ENCODE assay signal across 14 cellular contexts in genomic region chr10:101834341-101834740, GRCh38. TPM values are rescaled to one million over a fixed set of nuclear protein-coding genes. Genes with fewer than 3 reads are reported as not detected.
A peak's percentile ranks its signal among the peaks of the same experiment; 100 is the strongest.
DNase-seq lines count a peak whose midpoint lies in the region; ATAC-seq and TF ChIP-seq lines count a peak whose summit lies in the region.
"Had no signal": no experiment of that assay in that cellular context is flagged by ENCODE, and none has a peak within 500 bp of the region (broad histone marks: within the 10 kb centered on the region; RNA-seq: fewer than 3 reads in every experiment).

No MANE protein-coding gene starts in this region.

- POLR2A ChIA-PET in CD8-positive, alpha-beta T cell (lab: Charles Lee): interaction anchor here (8.1 kb wide), 1 partner anchor 15 kb away, joined by 64 read pairs; the partner anchor contains the start of gene OGA
- POLR2A ChIA-PET in HEK293 (lab: Yijun Ruan, JAX): no interaction called here
- POLR2A ChIA-PET in T-cell (lab: Charles Lee): no interaction called here

- no peak for ATAC-seq in CD8-positive, alpha-beta T cell
- ATAC-seq in T-cell (replicated peaks in 1 of 4): no peak
- no peak for ATAC-seq in left lung
- ATAC-seq in HG03039 (IDR thresholded peaks at IDR 0.05; ENCODE audit: unreplicated experiment): no peak
- ATAC-seq: activated naive CD4-positive, alpha-beta T cell treated with anti-CD3 and anti-CD28 coated beads, Interleukin-2, amount 50 U/mL, for 72 hours; mucosa of descending colon had no signal

- H3K36me3 ChIP-seq in CD8-positive, alpha-beta T cell (ENCODE audit: insufficient read depth, low read length): no peaks in the 10 kb centered on the region
- H3K36me3 ChIP-seq in HEK293 (ENCODE audit: control insufficient read depth in 2 of 2, insufficient read depth in 1 of 2, low read length in 2 of 2): no peaks in the 10 kb centered on the region
- no peaks in the 10 kb centered on the region for H3K36me3 ChIP-seq in left lung

- H3K4me1 Mint-ChIP-seq in CD8-positive, alpha-beta T cell (ENCODE audit: low read depth): peaks cover 56% of the 10 kb centered on the region
- H3K4me1 Mint-ChIP-seq in T-cell: peaks cover 61 to 68% (median 67%) of the 10 kb centered on the region in 3 donors

- no peak for DNase-seq in CD8-positive, alpha-beta T cell
- DNase-seq in T-cell: peak in 3 of 34 experiments; percentile 16 to 34 (median 29)
- DNase-seq in left lung: peak; percentile 76 to 90
- DNase-seq in NCI-H2029 (lab: John Stamatoyannopoulos, UW): no peak
- DNase-seq in stimulated activated naive CD4-positive, alpha-beta T cell treated with Interleukin-2 at 50 U/mL for 16 hours (lab: John Stamatoyannopoulos, UW): no peak
- DNase-seq: DMS 273 treated with DMSO at 0.1 percent for 48 hours, GOT3 had no signal

- no peaks in the 10 kb centered on the region for H3K9me3 Mint-ChIP-seq in CD8-positive, alpha-beta T cell
- H3K9me3 Mint-ChIP-seq in T-cell: no peaks in the 10 kb centered on the region
- H3K9me3 Mint-ChIP-seq: activated naive CD4-positive, alpha-beta T cell treated with anti-CD3 and anti-CD28 coated beads, Interleukin-2, amount 50 U/mL, for 72 hours had no signal

- H3K27me3 Mint-ChIP-seq in CD8-positive, alpha-beta T cell (ENCODE audit: low read depth): no peaks in the 10 kb centered on the region
- H3K27me3 Mint-ChIP-seq in T-cell: no peaks in the 10 kb centered on the region

- H3K36me3 Mint-ChIP-seq in CD8-positive, alpha-beta T cell: no peaks in the 10 kb centered on the region
- H3K36me3 Mint-ChIP-seq in T-cell: no peaks in the 10 kb centered on the region
- H3K36me3 Mint-ChIP-seq: activated naive CD4-positive, alpha-beta T cell treated with anti-CD3 and anti-CD28 coated beads, Interleukin-2, amount 50 U/mL, for 72 hours had no signal

- peaks cover 51% of the 10 kb centered on the region for H3K4me1 ChIP-seq in CD8-positive, alpha-beta T cell (ENCODE audit: insufficient read depth, low read length)
- peaks cover 7% of the 10 kb centered on the region for H3K4me1 ChIP-seq in HEK293 (ENCODE audit: control insufficient read depth, insufficient read depth, low read length)
- peaks cover 9 to 44% of the 10 kb centered on the region in 2 donors for H3K4me1 ChIP-seq in left lung

- TF ChIP-seq CTCF in CD8-positive, alpha-beta T cell (IDR thresholded peaks at IDR 0.05): no peak
- TF ChIP-seq CTCF in HEK293 (tag by site-specific recombination; IDR thresholded peaks at IDR 0.05): no peak
- no peak for TF ChIP-seq CTCF in left lung (IDR thresholded peaks at IDR 0.05)

- no peak overlapping the region for H3K4me3 ChIP-seq in CD8-positive, alpha-beta T cell (ENCODE audit: low read depth, low read length)
- H3K4me3 ChIP-seq in HEK293 (ENCODE audit: low read depth, low read length): no peak overlapping the region
- H3K4me3 ChIP-seq in left lung: no peak overlapping the region
- H3K4me3 ChIP-seq: mucosa of descending colon had no signal

- no peaks in the 10 kb centered on the region for H3K27me3 ChIP-seq in CD8-positive, alpha-beta T cell (ENCODE audit: insufficient read depth, low read length)
- no peaks in the 10 kb centered on the region for H3K27me3 ChIP-seq in left lung

- H3K27ac Mint-ChIP-seq in CD8-positive, alpha-beta T cell: peak overlapping the region; percentile 37
- peak overlapping the region; percentile 90 to 93 for H3K27ac Mint-ChIP-seq in T-cell

- intact Hi-C loops in CD8-positive, alpha-beta T cell (cut with DNase I, micrococcal nuclease): loop anchor here (5.0 to 10.0 kb wide), 5 partner anchors 52 to 480 kb away; partner anchors contain the start of genes ARMH3 (in 1 of the 2), BTRC (in 1 of the 2), NPM3 (in 1 of the 2) and PPRC1 (in 1 of the 2)
- intact Hi-C loops in left lung (cut with DNase I): loop anchor here in 1 of 2 donors (10.0 kb wide), 1 partner anchor 240 kb away; no protein-coding TSS in a partner anchor

- CTCF ChIA-PET in CD8-positive, alpha-beta T cell (lab: Charles Lee): interaction anchor here (1.0 to 6.4 kb wide), 5 partner anchors 9 to 174 kb away, joined by 3 to 43 read pairs (median 14); partner anchors contain the start of genes KCNIP2 and NPM3
- CTCF ChIA-PET in HEK293 (lab: Yijun Ruan, JAX) (interaction anchor here (2.3 to 8.4 kb wide), 2 partner anchors 15 to 174 kb away, joined by 17 to 178 read pairs; partner anchors contain the start of gene OGA), T-cell (lab: Charles Lee) (no interaction called here)

- no peak overlapping the region for H3K27ac ChIP-seq in CD8-positive, alpha-beta T cell (ENCODE audit: low read depth, low read length)
- H3K27ac ChIP-seq in HEK293 (ENCODE audit: extremely low read depth, low read depth, low read length) (no peak overlapping the region), left lung (no peak overlapping the region)

- no peak overlapping the region for H3K4me3 Mint-ChIP-seq in CD8-positive, alpha-beta T cell
- H3K4me3 Mint-ChIP-seq in T-cell: peak overlapping the region in 1 of 3 donors; percentile 5

- no peaks in the 10 kb centered on the region for H3K9me3 ChIP-seq in CD8-positive, alpha-beta T cell (ENCODE audit: low read length)
- no peaks in the 10 kb centered on the region for H3K9me3 ChIP-seq in HEK293 (ENCODE audit: control insufficient read depth, insufficient read depth, low read depth, low read length)
- no peaks in the 10 kb centered on the region for H3K9me3 ChIP-seq in left lung
- H3K9me3 ChIP-seq: mucosa of descending colon had no signal

TF ChIP-seq in HEK293, 187 proteins besides CTCF, POLR2A, EP300 and RAD21 (continues in another document):
- TF ChIP-seq ZNF521 (tag by site-specific recombination; IDR thresholded peaks at IDR 0.05) (no peak), ZSCAN30 (tag by site-specific recombination; IDR thresholded peaks at IDR 0.05) (no peak), PATZ1 (tag by site-specific recombination; IDR thresholded peaks at IDR 0.05) (no peak), ZNF302 (tag by site-specific recombination; IDR thresholded peaks at IDR 0.05; ENCODE audit: low read depth) (no peak), ZNF510 (tag by site-specific recombination; IDR thresholded peaks at IDR 0.05; ENCODE audit: insufficient replicate concordance) (no peak), ZNF221 (tag by site-specific recombination; IDR thresholded peaks at IDR 0.05; ENCODE audit: borderline replicate concordance) (no peak), SP7 (tag by site-specific recombination; IDR thresholded peaks at IDR 0.05) (0 out of 2 replicates have a peak, but pooled peaks have one; percentile 22), ZNF692 (tag by site-specific recombination; IDR thresholded peaks at IDR 0.05) (no peak), ZNF645 (tag by site-specific recombination; IDR thresholded peaks at IDR 0.05) (no peak), SALL2 (tag by site-specific recombination; IDR thresholded peaks at IDR 0.05; ENCODE audit: borderline replicate concordance) (no peak), ZNF777 (tag by site-specific recombination; IDR thresholded peaks at IDR 0.05; ENCODE audit: borderline replicate concordance) (no peak)

RNA-seq across cellular contexts. Expression of gene KCNIP2, which starts 9.3 kb away (rescaled TPM):
- 1 to 10 TPM in 1 of 2 experiments, under 1 TPM in 1; 0.87 to 1.1 TPM for total RNA-seq in CD8-positive, alpha-beta T cell
- total RNA-seq in T-cell (1 to 10 TPM; 2.0 to 3.4 (median 3.1) TPM), left lung (1 to 10 TPM; 2.2 to 2.3 TPM)

RNA-seq across cellular contexts. Expression of gene OGA, which starts 16.1 kb away (rescaled TPM):
- total RNA-seq in CD8-positive, alpha-beta T cell: 100 to 1,000 TPM; 356 to 394 TPM
- total RNA-seq in T-cell (100 to 1,000 TPM; 232 to 364 (median 244) TPM), left lung (10 to 100 TPM; 72.6 to 87.0 TPM)

RNA-seq across cellular contexts. Expression of gene NPM3, which starts 51.1 kb away (rescaled TPM):
- total RNA-seq in CD8-positive, alpha-beta T cell: 10 to 100 TPM; 21.1 to 25.1 TPM
- total RNA-seq in T-cell: 10 to 100 TPM; 13.1 to 29.7 (median 26.0) TPM
- total RNA-seq in left lung: 10 to 100 TPM; 30.7 to 31.7 TPM

RNA-seq across cellular contexts. Expression of gene FGF8, which starts 58.4 kb away (rescaled TPM):
- total RNA-seq in CD8-positive, alpha-beta T cell: not detected
- total RNA-seq in T-cell (not detected), left lung (not detected)
- total RNA-seq: activated naive CD4-positive, alpha-beta T cell treated with anti-CD3 and anti-CD28 coated beads, Interleukin-2, amount 50 U/mL, for 72 hours; LHCN-M2; mucosa of descending colon; renal cortical epithelial cell; temporal lobe had no signal

Comparison
In these comparisons a context has a peak if more than half of its experiments do, and no peak if none do; other contexts are left out.
1. DNase-seq: peak in left lung (2 of 2); none in CD8-positive, alpha-beta T cell (0 of 7), NCI-H2029 (single experiment) and stimulated activated naive CD4-positive, alpha-beta T cell treated with Interleukin-2 at 50 U/mL for 16 hours (single experiment).
2. CTCF ChIA-PET loops: an anchor here in CD8-positive, alpha-beta T cell (1.0 to 6.4 kb wide) and HEK293 (2.3 to 8.4 kb wide); none called in T-cell.